In the genomic region with DNA sequence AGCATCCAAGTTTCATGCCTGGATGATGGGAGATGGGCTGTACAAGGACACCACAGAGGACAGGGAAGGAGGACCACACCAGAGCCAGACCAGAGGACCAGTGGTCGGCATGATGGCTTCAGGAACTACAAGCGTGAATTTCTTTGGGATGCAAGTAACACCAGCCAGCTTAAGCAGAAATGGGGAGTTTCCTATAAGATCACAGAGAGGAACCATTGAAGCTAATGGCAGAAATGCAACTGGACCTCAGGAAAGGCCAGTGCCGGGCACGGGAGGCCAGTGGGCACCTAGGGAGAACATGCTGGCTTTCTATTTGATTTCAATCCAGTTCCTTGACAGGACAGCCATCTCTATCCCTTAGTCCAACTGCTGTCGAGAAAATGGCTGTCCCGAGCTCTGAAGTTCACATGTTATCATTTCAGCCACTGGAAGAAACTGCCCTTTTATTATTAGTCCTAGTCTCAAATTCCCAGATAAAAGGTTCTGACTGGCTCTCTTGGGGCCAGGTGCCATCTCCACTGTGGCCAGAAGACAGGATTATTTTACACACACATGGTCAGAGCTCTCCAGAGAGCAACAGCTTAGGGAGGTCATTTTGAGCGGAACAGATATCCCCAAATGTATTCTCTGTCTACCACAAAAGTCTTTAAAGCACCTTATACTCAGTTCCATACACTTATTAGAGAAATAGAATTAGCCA, we compare ENCODE assay signal across 25 cellular contexts.
"Had no signal": no experiment of that assay in that cellular context is flagged by ENCODE, and none has a peak within 500 bp of the region (broad histone marks: within the 10 kb centered on the region; RNA-seq: fewer than 3 reads in every experiment).

No MANE protein-coding gene starts in this region.

- DNase-seq: activated CD4-positive, alpha-beta memory T cell treated with anti-CD3 and anti-CD28 coated beads, Interleukin-2, amount 10 ng/mL, durations not matched to agents 7 days and 5 days; activated CD4-positive, alpha-beta T cell treated with anti-CD3 and anti-CD28 coated beads for 48 hours; activated CD4-positive, CD25-positive, alpha-beta regulatory T cell; activated naive CD4-positive, alpha-beta T cell; activated T-cell treated with anti-CD3 and anti-CD28 coated beads, Interleukin-2, amount 50 U/mL, for 24 hours; adrenal gland; colonic mucosa; dorsolateral prefrontal cortex; esophagus squamous epithelium; gastrocnemius medialis; head of caudate nucleus; hypothalamus; left ventricle myocardium superior; mammary epithelial cell; occipital lobe; small intestine; stomach; transverse colon; uterus had no signal

- H3K4me3 Mint-ChIP-seq: activated CD4-positive, alpha-beta memory T cell treated with anti-CD3 and anti-CD28 coated beads, Interleukin-2, amount 10 ng/mL, durations not matched to agents 7 days and 5 days; activated naive CD8-positive, alpha-beta T cell; activated T-cell treated with anti-CD3 and anti-CD28 coated beads, Interleukin-2, amount 50 U/mL, for 24 hours; activated T-helper 17 cell treated with anti-CD3 and anti-CD28 coated beads, Interleukin-2, amount 50 U/mL, for 72 hours; nephron; stimulated activated memory B cell treated with anti-CD40 and anti-IgM and Interleukin-4, amounts not matched to agents 10 μg/mL and 1 μg/mL and 100 μg/mL, for 72 hours; T-helper 1 cell treated with Interleukin-12 subunit alpha and Interleukin-12 subunit beta and Interleukin-4 antibody, amounts not matched to agents 30 μg/mL and 1 μg/mL, for 36 hours had no signal

- H3K36me3 Mint-ChIP-seq: activated naive CD8-positive, alpha-beta T cell; stimulated activated memory B cell treated with anti-CD40 and anti-IgM and Interleukin-4, amounts not matched to agents 10 μg/mL and 1 μg/mL and 100 μg/mL, for 72 hours had no signal

- H3K27ac Mint-ChIP-seq: activated CD4-positive, alpha-beta memory T cell treated with anti-CD3 and anti-CD28 coated beads, Interleukin-2, amount 10 ng/mL, durations not matched to agents 7 days and 5 days; activated naive CD8-positive, alpha-beta T cell; activated T-cell treated with anti-CD3 and anti-CD28 coated beads, Interleukin-2, amount 50 U/mL, for 24 hours; activated T-helper 17 cell treated with anti-CD3 and anti-CD28 coated beads, Interleukin-2, amount 50 U/mL, for 72 hours; stimulated activated memory B cell treated with anti-CD40 and anti-IgM and Interleukin-4, amounts not matched to agents 10 μg/mL and 1 μg/mL and 100 μg/mL, for 72 hours; T-helper 1 cell treated with Interleukin-12 subunit alpha and Interleukin-12 subunit beta and Interleukin-4 antibody, amounts not matched to agents 30 μg/mL and 1 μg/mL, for 36 hours had no signal

- ATAC-seq: activated T-helper 17 cell treated with anti-CD3 and anti-CD28 coated beads, Interleukin-2, amount 50 U/mL, for 72 hours; left ventricle myocardium superior; sciatic nerve; stimulated activated memory B cell treated with anti-CD40 and anti-IgM and Interleukin-4, amounts not matched to agents 10 μg/mL and 1 μg/mL and 100 μg/mL, for 72 hours had no signal

- H3K9me3 Mint-ChIP-seq: activated CD4-positive, alpha-beta memory T cell treated with anti-CD3 and anti-CD28 coated beads, Interleukin-2, amount 10 ng/mL, durations not matched to agents 7 days and 5 days; activated T-cell treated with anti-CD3 and anti-CD28 coated beads, Interleukin-2, amount 50 U/mL, for 24 hours; activated T-helper 17 cell treated with anti-CD3 and anti-CD28 coated beads, Interleukin-2, amount 50 U/mL, for 72 hours; nephron; stimulated activated memory B cell treated with anti-CD40 and anti-IgM and Interleukin-4, amounts not matched to agents 10 μg/mL and 1 μg/mL and 100 μg/mL, for 72 hours; T-helper 1 cell treated with Interleukin-12 subunit alpha and Interleukin-12 subunit beta and Interleukin-4 antibody, amounts not matched to agents 30 μg/mL and 1 μg/mL, for 36 hours had no signal

- H3K27me3 Mint-ChIP-seq: activated CD4-positive, alpha-beta memory T cell treated with anti-CD3 and anti-CD28 coated beads, Interleukin-2, amount 10 ng/mL, durations not matched to agents 7 days and 5 days had no signal

- H3K4me1 Mint-ChIP-seq: activated CD4-positive, alpha-beta memory T cell treated with anti-CD3 and anti-CD28 coated beads, Interleukin-2, amount 10 ng/mL, durations not matched to agents 7 days and 5 days; activated T-helper 17 cell treated with anti-CD3 and anti-CD28 coated beads, Interleukin-2, amount 50 U/mL, for 72 hours; stimulated activated memory B cell treated with anti-CD40 and anti-IgM and Interleukin-4, amounts not matched to agents 10 μg/mL and 1 μg/mL and 100 μg/mL, for 72 hours had no signal
